Comparison of ENCODE assay signal across 12 cellular contexts in genomic region chr9:137314561-137315560, GRCh38. TPM values are rescaled to one million over a fixed set of nuclear protein-coding genes. Genes with fewer than 3 reads are reported as not detected.
DNase-seq lines count a peak whose midpoint lies in the region; ATAC-seq and TF ChIP-seq lines count a peak whose summit lies in the region.
"Had no signal": no experiment of that assay in that cellular context is flagged by ENCODE, and none has a peak within 500 bp of the region (broad histone marks: within the 10 kb centered on the region; RNA-seq: fewer than 3 reads in every experiment).

No MANE protein-coding gene starts in this region.

- CTCF ChIA-PET in GM10248 (lab: Yijun Ruan, JAX): interaction anchor here (0.9 kb wide), 1 partner anchor 13 kb away, joined by 5 read pairs; the partner anchor contains the start of gene NRARP
- CTCF ChIA-PET in PC-9 (lab: Charles Lee): no interaction called here

- H3K79me2 ChIP-seq in PC-9 (ENCODE audit: low read depth): no peaks in the 10 kb centered on the region

- no peak overlapping the region for H3K4me3 Mint-ChIP-seq in T-helper 2 cell treated with Interferon-gamma antibody and Interleukin-4, amounts not matched to agents 5 μg/mL and 100 μg/mL, for 36 hours
- H3K4me3 Mint-ChIP-seq: activated CD4-positive, alpha-beta memory T cell treated with anti-CD3 and anti-CD28 coated beads, Interleukin-2, amount 10 ng/mL, durations not matched to agents 7 days and 5 days had no signal

- peak overlapping the region; percentile 81; the same call in 1 of the 2 replicates for H3K4me2 ChIP-seq in PC-9

- H3K4me1 ChIP-seq in PC-9 (replicated peaks; ENCODE audit: insufficient read depth) (peaks cover 49% of the 10 kb centered on the region), right atrium auricular region (peaks cover 0 to 51% of the 10 kb centered on the region in 2 donors), gastrocnemius medialis (peaks cover 0 to 6% of the 10 kb centered on the region in 2 donors)

- DNase-seq in GM10248 (ENCODE audit: extremely low spot score) (peak; percentile 23), PC-9 (no peak), right atrium auricular region (ENCODE audit: low spot score) (no peak), gastrocnemius medialis (no peak)
- no peak for DNase-seq in T-helper 2 cell treated with Interferon-gamma antibody and Interleukin-4, amounts not matched to agents 5 μg/mL and 100 μg/mL, for 36 hours (ENCODE audit: low spot score)
- DNase-seq: activated CD4-positive, alpha-beta memory T cell treated with anti-CD3 and anti-CD28 coated beads, Interleukin-2, amount 10 ng/mL, durations not matched to agents 7 days and 5 days; DMS53; NCI-H526 treated with DMSO at 0.1 percent for 48 hours had no signal

- H3K36me3 Mint-ChIP-seq in T-helper 2 cell treated with Interferon-gamma antibody and Interleukin-4, amounts not matched to agents 5 μg/mL and 100 μg/mL, for 36 hours (ENCODE audit: low read depth): no peaks in the 10 kb centered on the region

- H3K9me3 ChIP-seq in PC-9 (ENCODE audit: insufficient read depth, low read depth) (no peaks in the 10 kb centered on the region), right atrium auricular region (no peaks in the 10 kb centered on the region), gastrocnemius medialis (no peaks in the 10 kb centered on the region)
- H3K9me3 ChIP-seq: neutrophil had no signal

- H3K4me3 ChIP-seq in PC-9 (no peak overlapping the region), right atrium auricular region (no peak overlapping the region), gastrocnemius medialis (no peak overlapping the region)

- POLR2A ChIA-PET in GM10248 (lab: Yijun Ruan, JAX) (interaction anchor here (1.9 kb wide), 1 partner anchor 13 kb away, joined by 11 read pairs; the partner anchor contains the start of gene NRARP), PC-9 (lab: Charles Lee; ENCODE audit: unreplicated experiment) (no interaction called here)

- H3K27ac Mint-ChIP-seq in T-helper 2 cell treated with Interferon-gamma antibody and Interleukin-4, amounts not matched to agents 5 μg/mL and 100 μg/mL, for 36 hours: no peak overlapping the region
- H3K27ac Mint-ChIP-seq: activated CD4-positive, alpha-beta memory T cell treated with anti-CD3 and anti-CD28 coated beads, Interleukin-2, amount 10 ng/mL, durations not matched to agents 7 days and 5 days had no signal

- H2AFZ ChIP-seq in PC-9: no peak overlapping the region

- no peak for TF ChIP-seq CTCF in GM10248 (IDR thresholded peaks at IDR 0.05; ENCODE audit: control extremely low read depth, extremely low read depth, low read depth, missing control alignments)
- TF ChIP-seq CTCF in PC-9 (conservative IDR thresholded peaks at IDR 0.05): no peak
- no peak for TF ChIP-seq CTCF in right atrium auricular region (IDR thresholded peaks at IDR 0.05)
- TF ChIP-seq CTCF in gastrocnemius medialis (IDR thresholded peaks at IDR 0.05 in 4 of 5, conservative IDR thresholded peaks at IDR 0.05 in 1 of 5): no peak

- no peaks in the 10 kb centered on the region for H4K20me1 ChIP-seq in PC-9 (ENCODE audit: insufficient read depth)

- no peak for TF ChIP-seq POLR2A in gastrocnemius medialis (IDR thresholded peaks at IDR 0.05)

- BruUV-seq in PC-9 (replicated peaks; lab: Mats Ljungman, UMichigan): no TSS peak

- H3K9me3 Mint-ChIP-seq in T-helper 2 cell treated with Interferon-gamma antibody and Interleukin-4, amounts not matched to agents 5 μg/mL and 100 μg/mL, for 36 hours: no peaks in the 10 kb centered on the region
- H3K9me3 Mint-ChIP-seq: activated CD4-positive, alpha-beta memory T cell treated with anti-CD3 and anti-CD28 coated beads, Interleukin-2, amount 10 ng/mL, durations not matched to agents 7 days and 5 days had no signal

- no peaks in the 10 kb centered on the region for H3K36me3 ChIP-seq in PC-9 (ENCODE audit: low read depth)
- H3K36me3 ChIP-seq in right atrium auricular region: no peaks in the 10 kb centered on the region
- no peaks in the 10 kb centered on the region for H3K36me3 ChIP-seq in gastrocnemius medialis
- H3K36me3 ChIP-seq: neutrophil had no signal

- no peaks in the 10 kb centered on the region for H3K27me3 ChIP-seq in PC-9 (ENCODE audit: insufficient read depth, low read depth)
- no peaks in the 10 kb centered on the region for H3K27me3 ChIP-seq in right atrium auricular region
- peaks cover 12 to 21% (median 14%) of the 10 kb centered on the region in 3 donors for H3K27me3 ChIP-seq in gastrocnemius medialis

- H3F3A ChIP-seq in PC-9 (ENCODE audit: insufficient read depth, low read depth): peaks cover 22% of the 10 kb centered on the region; the same call in 1 of the 2 replicates

- peaks cover 2% of the 10 kb centered on the region for H3K27me3 Mint-ChIP-seq in T-helper 2 cell treated with Interferon-gamma antibody and Interleukin-4, amounts not matched to agents 5 μg/mL and 100 μg/mL, for 36 hours (ENCODE audit: low read depth)
- H3K27me3 Mint-ChIP-seq: activated CD4-positive, alpha-beta memory T cell treated with anti-CD3 and anti-CD28 coated beads, Interleukin-2, amount 10 ng/mL, durations not matched to agents 7 days and 5 days had no signal

- in situ Hi-C loops in gastrocnemius medialis (cut with MboI; ENCODE audit: low sequenced_read_pairs in 4 of 4): no loop called here

- no peaks in the 10 kb centered on the region for H3K9me2 ChIP-seq in PC-9 (ENCODE audit: insufficient read depth)

- no peak overlapping the region for H3K27ac ChIP-seq in PC-9
- H3K27ac ChIP-seq in right atrium auricular region: peak overlapping the region; percentile 24 to 66
- peak overlapping the region; percentile 41 to 68 (median 52) for H3K27ac ChIP-seq in gastrocnemius medialis
- H3K27ac ChIP-seq: neutrophil had no signal

- H3K4me1 Mint-ChIP-seq in T-helper 2 cell treated with Interferon-gamma antibody and Interleukin-4, amounts not matched to agents 5 μg/mL and 100 μg/mL, for 36 hours (ENCODE audit: low read depth): peaks cover 5% of the 10 kb centered on the region
- H3K4me1 Mint-ChIP-seq: activated CD4-positive, alpha-beta memory T cell treated with anti-CD3 and anti-CD28 coated beads, Interleukin-2, amount 10 ng/mL, durations not matched to agents 7 days and 5 days had no signal

- intact Hi-C loops in PC-9 (cut with micrococcal nuclease; ENCODE audit: unreplicated experiment) (no loop called here), gastrocnemius medialis (cut with DNase I; ENCODE audit: low total_unique reads) (no loop called here)

- no peak for ATAC-seq in gastrocnemius medialis
- no peak for ATAC-seq in HG03196 (IDR thresholded peaks at IDR 0.05; ENCODE audit: unreplicated experiment)
- ATAC-seq in GM21360 (IDR thresholded peaks at IDR 0.05; ENCODE audit: unreplicated experiment): no peak
- no peak for ATAC-seq in GM21529 (IDR thresholded peaks at IDR 0.05; ENCODE audit: unreplicated experiment)

RNA-seq across cellular contexts. Expression of gene NRARP, which starts 12.8 kb away (rescaled TPM):
- total RNA-seq in PC-9 (2021): 20.6 and 25.8 TPM in 2 replicates
- total RNA-seq in right atrium auricular region: 10 to 100 TPM in 1 of 2 donors, 1 to 10 TPM in 1; 5.6 to 13.3 TPM
- 1 to 10 TPM; 1.9 to 5.4 (median 3.4) TPM for total RNA-seq in gastrocnemius medialis

RNA-seq across cellular contexts. Expression of gene TOR4A, which starts 37.3 kb away (rescaled TPM):
- 48.9 and 59.9 TPM in 2 replicates for total RNA-seq in PC-9 (2021)
- 10 to 100 TPM in 1 of 2 donors, 1 to 10 TPM in 1; 9.4 to 16.8 TPM for total RNA-seq in right atrium auricular region
- total RNA-seq in gastrocnemius medialis: 1 to 10 TPM; 1.2 to 2.8 (median 1.7) TPM

RNA-seq across cellular contexts. Expression of gene NELFB, which starts 59.7 kb away (rescaled TPM):
- 94.2 and 103 TPM in 2 replicates for total RNA-seq in PC-9 (2021)
- 10 to 100 TPM; 30.0 to 38.0 TPM for total RNA-seq in right atrium auricular region
- total RNA-seq in gastrocnemius medialis: 10 to 100 TPM; 21.6 to 61.5 (median 39.4) TPM
